ENCODE assay signal across 1 cellular context in genomic region chr10:110508806-110509544, GRCh38.
A peak's percentile ranks its signal among the peaks of the same experiment; 100 is the strongest.
TF ChIP-seq lines count a peak whose summit lies in the region.

No MANE protein-coding gene starts in this region.

TF ChIP-seq in GM12878, 131 proteins besides CTCF, POLR2A, EP300 and RAD21:
- TF ChIP-seq CHD2 (IDR thresholded peaks at IDR 0.05; ENCODE audit: borderline replicate concordance, low read depth, low read length) (no peak), ZNF207 (IDR thresholded peaks at IDR 0.05; ENCODE audit: borderline replicate concordance) (no peak), RUNX3 (IDR thresholded peaks at IDR 0.05; ENCODE audit: low read length) (no peak), ZBED1 (IDR thresholded peaks at IDR 0.05; ENCODE audit: borderline replicate concordance) (no peak), BCLAF1 (IDR thresholded peaks at IDR 0.05) (peak; percentile 3; the same call in 1 of the 2 replicates)
TF ChIP-seq in GM12878: peak in this region for 1.
